Comparison of ENCODE assay signal across 10 cellular contexts in genomic region chr19:34360354-34360909, GRCh38. TPM values are rescaled to one million over a fixed set of nuclear protein-coding genes. Genes with fewer than 3 reads are reported as not detected.
DNase-seq lines count a peak whose midpoint lies in the region; TF ChIP-seq lines count a peak whose summit lies in the region.
"Had no signal": no experiment of that assay in that cellular context is flagged by ENCODE, and none has a peak within 500 bp of the region (broad histone marks: within the 10 kb centered on the region; RNA-seq: fewer than 3 reads in every experiment).

No MANE protein-coding gene starts in this region.

- peaks cover 9% of the 10 kb centered on the region for H3K79me2 ChIP-seq in DOHH2 (ENCODE audit: control insufficient read depth, low read length)

- peaks cover 48% of the 10 kb centered on the region for H3K4me1 ChIP-seq in DOHH2 (ENCODE audit: control insufficient read depth, low read length)

- TF ChIP-seq CTCF in 22Rv1 (IDR thresholded peaks at IDR 0.05): no peak
- no peak for TF ChIP-seq CTCF in DOHH2 (IDR thresholded peaks at IDR 0.05; ENCODE audit: low read depth, low read length, poor library complexity, severe bottlenecking)
- no peak for TF ChIP-seq CTCF in mesothelial cell of epicardium (IDR thresholded peaks at IDR 0.05; ENCODE audit: unreplicated experiment)

- no peaks in the 10 kb centered on the region for H3K27me3 ChIP-seq in DOHH2 (ENCODE audit: control insufficient read depth, low read length)

- H3K27ac ChIP-seq in 22Rv1 (peak overlapping the region; percentile 90), DOHH2 (ENCODE audit: low read depth, low read length) (no peak overlapping the region)

- no peaks in the 10 kb centered on the region for H3K9me3 ChIP-seq in DOHH2 (ENCODE audit: control insufficient read depth, insufficient read depth, low read length)

- peaks cover 41% of the 10 kb centered on the region for H3K4me1 Mint-ChIP-seq in activated naive CD8-positive, alpha-beta T cell treated with anti-CD3 and anti-CD28 coated beads for 36 hours
- H3K4me1 Mint-ChIP-seq in mesothelial cell of epicardium: peaks cover 27% of the 10 kb centered on the region

- H3K36me3 ChIP-seq in DOHH2 (ENCODE audit: control insufficient read depth, low read length): peaks cover 4% of the 10 kb centered on the region

- peak overlapping the region; percentile 99 for H3K4me2 ChIP-seq in DOHH2 (ENCODE audit: low read length)

- H3K27ac Mint-ChIP-seq in activated naive CD8-positive, alpha-beta T cell treated with anti-CD3 and anti-CD28 coated beads for 36 hours: peak overlapping the region; percentile 86
- peak overlapping the region; percentile 87 for H3K27ac Mint-ChIP-seq in mesothelial cell of epicardium

- no peaks in the 10 kb centered on the region for H4K20me1 ChIP-seq in DOHH2 (ENCODE audit: control insufficient read depth, insufficient read depth, low read depth, low read length)

- H3K36me3 Mint-ChIP-seq in activated naive CD8-positive, alpha-beta T cell treated with anti-CD3 and anti-CD28 coated beads for 36 hours: peaks cover 9% of the 10 kb centered on the region
- H3K36me3 Mint-ChIP-seq in mesothelial cell of epicardium: peaks cover 2% of the 10 kb centered on the region

- H3K4me3 ChIP-seq in DOHH2 (ENCODE audit: low read length): peak overlapping the region; percentile 89; the same call in 1 of the 2 replicates

- no peaks in the 10 kb centered on the region for H3K9me3 Mint-ChIP-seq in activated naive CD8-positive, alpha-beta T cell treated with anti-CD3 and anti-CD28 coated beads for 36 hours
- no peaks in the 10 kb centered on the region for H3K9me3 Mint-ChIP-seq in mesothelial cell of epicardium

- H3K4me3 Mint-ChIP-seq in activated naive CD8-positive, alpha-beta T cell treated with anti-CD3 and anti-CD28 coated beads for 36 hours: peak overlapping the region; percentile 80
- peak overlapping the region; percentile 64 for H3K4me3 Mint-ChIP-seq in mesothelial cell of epicardium

- no peaks in the 10 kb centered on the region for H3K27me3 Mint-ChIP-seq in activated naive CD8-positive, alpha-beta T cell treated with anti-CD3 and anti-CD28 coated beads for 36 hours
- no peaks in the 10 kb centered on the region for H3K27me3 Mint-ChIP-seq in mesothelial cell of epicardium (ENCODE audit: low read depth)

- no peaks in the 10 kb centered on the region for H3K9me2 ChIP-seq in DOHH2 (replicated peaks; ENCODE audit: control insufficient read depth, low read length)

- no peak for DNase-seq in activated naive CD8-positive, alpha-beta T cell treated with anti-CD3 and anti-CD28 coated beads for 36 hours
- DNase-seq in mesothelial cell of epicardium (ENCODE audit: low spot score in 2 of 2, unreplicated experiment in 2 of 2) (no peak), hippocampal formation (lab: John Stamatoyannopoulos, UW) (no peak), NCI-H1092 (lab: John Stamatoyannopoulos, UW) (no peak), NCI-H82 (lab: John Stamatoyannopoulos, UW) (no peak)
- no peak for DNase-seq in activated CD4-positive, alpha-beta T cell treated with anti-CD3 and anti-CD28 coated beads, Interleukin-2, amount 50 U/mL, for 48 hours
- DNase-seq: NCI-H510A, retina had no signal

- peaks cover 6% of the 10 kb centered on the region for H3F3A ChIP-seq in DOHH2 (ENCODE audit: control insufficient read depth, insufficient read depth)

RNA-seq across cellular contexts. Expression of gene GPI, which starts 4.6 kb away (rescaled TPM):
- 100 to 1,000 TPM; 698 to 708 TPM for total RNA-seq in activated naive CD8-positive, alpha-beta T cell treated with anti-CD3 and anti-CD28 coated beads for 36 hours
- total RNA-seq in mesothelial cell of epicardium: 226 to 228 TPM (median 226 TPM) in 3 replicates

RNA-seq across cellular contexts. Expression of gene PDCD2L, which starts 43.8 kb away (rescaled TPM):
- total RNA-seq in activated naive CD8-positive, alpha-beta T cell treated with anti-CD3 and anti-CD28 coated beads for 36 hours: 10 to 100 TPM; 42.0 to 43.7 TPM
- 10.0 to 16.5 TPM (median 12.5 TPM) in 3 replicates for total RNA-seq in mesothelial cell of epicardium
